8 cellular contexts compared by ENCODE assay signal in genomic region chr19:32674153-32674958, GRCh38. TPM values are rescaled to one million over a fixed set of nuclear protein-coding genes. Genes with fewer than 3 reads are reported as not detected.
DNase-seq lines count a peak whose midpoint lies in the region; ATAC-seq and TF ChIP-seq lines count a peak whose summit lies in the region.

No MANE protein-coding gene starts in this region.

- CTCF ChIA-PET in mammary epithelial cell (lab: Charles Lee; ENCODE audit: low non-redundant PET), result interaction anchor here (0.5 kb wide), 1 partner anchor 74 kb away, joined by 3 read pairs; no protein-coding TSS in a partner anchor

- H3F3A ChIP-seq in Loucy (ENCODE audit: low read depth), result no peaks in the 10 kb centered on the region

- H3K9ac ChIP-seq in Loucy (ENCODE audit: low read depth, low read length, poor library complexity, severe bottlenecking) (peak overlapping the region; percentile 82), mammary epithelial cell (ENCODE audit: insufficient read depth, low read length) (peak overlapping the region; percentile 61)

- H3K4me1 ChIP-seq in Loucy (ENCODE audit: insufficient read depth, low read length, poor library complexity, severe bottlenecking) (peaks cover 34% of the 10 kb centered on the region), mammary epithelial cell (ENCODE audit: insufficient read depth, low read length) (peaks cover 12% of the 10 kb centered on the region), mononuclear cell (ENCODE audit: insufficient read depth, low read length) (peaks cover 59% of the 10 kb centered on the region)

- peaks cover 41% of the 10 kb centered on the region for H4K20me1 ChIP-seq in Loucy (ENCODE audit: insufficient read depth, low read length, poor library complexity, severe bottlenecking)
- peaks cover 4% of the 10 kb centered on the region for H4K20me1 ChIP-seq in mammary epithelial cell (ENCODE audit: insufficient read depth, low read length)

- WGBS in mammary epithelial cell (ENCODE audit: low coverage, missing lambda C conversion rate), result 4% methylated on average over 11 of the region's 71 CpGs

- H3K36me3 ChIP-seq in Loucy (ENCODE audit: insufficient read depth, low read length), result no peaks in the 10 kb centered on the region
- H3K36me3 ChIP-seq in mammary epithelial cell (ENCODE audit: insufficient read depth, low read length), result no peaks in the 10 kb centered on the region

- TF ChIP-seq CTCF in Loucy (conservative IDR thresholded peaks at IDR 0.05; ENCODE audit: low read length), result no peak
- TF ChIP-seq CTCF in mammary epithelial cell (conservative IDR thresholded peaks at IDR 0.05 in 1 of 2, IDR thresholded peaks at IDR 0.05 in 1 of 2; ENCODE audit: extremely low read depth in 1 of 2, insufficient read depth in 1 of 2, low read depth in 1 of 2, low read length in 2 of 2), result no peak

- peak overlapping the region; percentile 52 for H3K27ac ChIP-seq in mammary epithelial cell (ENCODE audit: insufficient read depth, low read depth, low read length)

- H3K9me3 ChIP-seq in Loucy (ENCODE audit: insufficient read depth, low read depth, low read length) (no peaks in the 10 kb centered on the region), mammary epithelial cell (replicated peaks; ENCODE audit: insufficient read depth, low read length) (no peaks in the 10 kb centered on the region), mononuclear cell (ENCODE audit: low read depth, low read length) (no peaks in the 10 kb centered on the region)

- no TSS peak for BruUV-seq in mammary epithelial cell (replicated peaks; lab: Mats Ljungman, UMichigan)

- DNase-seq in NCI-H510A (lab: John Stamatoyannopoulos, UW), result peak; percentile 43
- DNase-seq in NCI-H510A treated with DMSO at 0.1 percent for 48 hours (lab: John Stamatoyannopoulos, UW), result no peak
- DNase-seq in mammary epithelial cell, result no peak

- no peaks in the 10 kb centered on the region for H3K9me2 ChIP-seq in Loucy (replicated peaks; ENCODE audit: low read depth, low read length)

- H2AFZ ChIP-seq in Loucy (ENCODE audit: low read length), result peak overlapping the region; percentile 62; the same call in 1 of the 2 replicates
- H2AFZ ChIP-seq in mammary epithelial cell (ENCODE audit: low read depth, low read length), result peak overlapping the region; percentile 97

- in situ Hi-C loops in mammary epithelial cell (cut with MboI; ENCODE audit: low sequenced_read_pairs in 2 of 2), result no loop called here

- H3K27me3 ChIP-seq in Loucy (ENCODE audit: insufficient read depth, low read length, poor library complexity, severe bottlenecking), result no peaks in the 10 kb centered on the region
- peaks cover 14% of the 10 kb centered on the region for H3K27me3 ChIP-seq in mammary epithelial cell (ENCODE audit: insufficient read depth, low read length)
- H3K27me3 ChIP-seq in mononuclear cell (ENCODE audit: insufficient read depth, low read length), result peaks cover 15% of the 10 kb centered on the region

- peak overlapping the region; percentile 99 for H3K4me3 ChIP-seq in Loucy (ENCODE audit: low read length, poor library complexity, severe bottlenecking)
- H3K4me3 ChIP-seq in mammary epithelial cell (replicated peaks in 1 of 3; ENCODE audit: insufficient read depth in 1 of 3, low read depth in 2 of 3, low read length in 3 of 3), result peak overlapping the region; percentile 79 to 96 (median 94)
- peak overlapping the region; percentile 78 for H3K4me3 ChIP-seq in mononuclear cell (ENCODE audit: low read length)

- peaks cover 55% of the 10 kb centered on the region for H3K79me2 ChIP-seq in Loucy (ENCODE audit: insufficient read depth, low read length)
- H3K79me2 ChIP-seq in mammary epithelial cell (ENCODE audit: insufficient read depth, low read length), result peaks cover 56% of the 10 kb centered on the region

- intact Hi-C loops in mammary epithelial cell (cut with micrococcal nuclease), result loop anchor here (2.0 kb wide), 1 partner anchor 16 kb away; the partner anchor contains the start of gene NUDT19

- H3K4me2 ChIP-seq in Loucy (ENCODE audit: low read depth, low read length, poor library complexity, severe bottlenecking), result peak overlapping the region; percentile 90
- peak overlapping the region; percentile 92 for H3K4me2 ChIP-seq in mammary epithelial cell (ENCODE audit: insufficient read depth, low read depth, low read length)

- dilution Hi-C loops in mammary epithelial cell (cut with HindIII; ENCODE audit: low sequenced_read_pairs), result loop anchor here (10.0 kb wide), 1 partner anchor 60 kb away; no protein-coding TSS in a partner anchor

- ATAC-seq in GM18909 (IDR thresholded peaks at IDR 0.05; ENCODE audit: poor library complexity, unreplicated experiment) (no peak), HG02973 (IDR thresholded peaks at IDR 0.05; ENCODE audit: unreplicated experiment) (no peak), GM18519 (IDR thresholded peaks at IDR 0.05; ENCODE audit: low FRiP score, unreplicated experiment) (no peak)

RNA-seq across cellular contexts. Expression of gene ANKRD27, which starts 0.6 kb away (rescaled TPM):
- 10 to 100 TPM; 26.7 to 34.1 TPM for total RNA-seq in mammary epithelial cell
- 26.1 TPM for polyA plus RNA-seq in mammary epithelial cell
- 51.5 TPM for polyA minus RNA-seq in mammary epithelial cell
- 22.5 TPM for total RNA-seq in mononuclear cell

RNA-seq across cellular contexts. Expression of gene RGS9BP, which starts 1.3 kb away (rescaled TPM):
- total RNA-seq in mammary epithelial cell (under 1 TPM; 0.14 to 0.83 TPM), mononuclear cell (0.10 TPM)
- 0.05 TPM for polyA plus RNA-seq in mammary epithelial cell
- not detected for polyA minus RNA-seq in mammary epithelial cell

RNA-seq across cellular contexts. Expression of gene NUDT19, which starts 17.3 kb away (rescaled TPM):
- total RNA-seq in mammary epithelial cell (10 to 100 TPM; 16.8 to 21.2 TPM), mononuclear cell (5.7 TPM)
- 9.5 TPM for polyA plus RNA-seq in mammary epithelial cell
- 18.1 TPM for polyA minus RNA-seq in mammary epithelial cell

RNA-seq across cellular contexts. Expression of gene TDRD12, which starts 45.2 kb away (rescaled TPM):
- total RNA-seq in mammary epithelial cell (10 to 100 TPM in 1 of 2 donors, not detected in 1; 12.5 TPM), mononuclear cell (0.42 TPM)
- polyA plus RNA-seq in mammary epithelial cell, result 0.03 TPM
- polyA minus RNA-seq in mammary epithelial cell, result not detected
